Comparison of ENCODE assay signal across 15 cellular contexts in genomic region chr22:20247010-20247505, GRCh38. TPM values are rescaled to one million over a fixed set of nuclear protein-coding genes. Genes with fewer than 3 reads are reported as not detected.
DNase-seq lines count a peak whose midpoint lies in the region; ATAC-seq and TF ChIP-seq lines count a peak whose summit lies in the region.
"Had no signal": no experiment of that assay in that cellular context is flagged by ENCODE, and none has a peak within 500 bp of the region (broad histone marks: within the 10 kb centered on the region; RNA-seq: fewer than 3 reads in every experiment).

No MANE protein-coding gene starts in this region.

- TF ChIP-seq RAD21 in IMR-90 (IDR thresholded peaks at IDR 0.05; ENCODE audit: low read length): no peak

- no peak for ATAC-seq in IMR-90 (ENCODE audit: low read depth)
- ATAC-seq in HG02763 (IDR thresholded peaks at IDR 0.05; ENCODE audit: unreplicated experiment): no peak
- ATAC-seq: effector memory CD8-positive, alpha-beta T cell; HCT116 had no signal

- no peaks in the 10 kb centered on the region for H3K36me3 ChIP-seq in IMR-90 (ENCODE audit: control insufficient read depth, insufficient read depth, low read length)
- H3K36me3 ChIP-seq in spleen: peaks cover 0 to 6% (median 0%) of the 10 kb centered on the region in 6 donors

- no peaks in the 10 kb centered on the region for H4K20me1 ChIP-seq in IMR-90 (ENCODE audit: insufficient read depth, low read length)

- no peak overlapping the region for H2BK20ac ChIP-seq in IMR-90 (ENCODE audit: low read depth, low read length)

- no peak overlapping the region for H2AK5ac ChIP-seq in IMR-90 (ENCODE audit: low read depth, low read length)

- H3K27me3 ChIP-seq in IMR-90 (ENCODE audit: control insufficient read depth, insufficient read depth, low read length) (peaks cover 6% of the 10 kb centered on the region; the same call in 1 of the 2 replicates), spleen (replicated peaks in 1 of 7) (no peaks in the 10 kb centered on the region)

- no peaks in the 10 kb centered on the region for H3K36me3 Mint-ChIP-seq in activated CD4-positive, alpha-beta T cell treated with anti-CD3 and anti-CD28 coated beads, Interleukin-2, amount 10 ng/mL, durations not matched to agents 7 days and 5 days (ENCODE audit: low read depth)
- H3K36me3 Mint-ChIP-seq: IgD-negative memory B cell, type B pancreatic cell had no signal

- H3K27ac ChIP-seq in IMR-90 (ENCODE audit: insufficient read depth, low read length): no peak overlapping the region
- peak overlapping the region; percentile 88 for H3K27ac ChIP-seq in cingulate gyrus (ENCODE audit: low read depth, low read length)
- H3K27ac ChIP-seq in spleen: peak overlapping the region in 7 of 8 donors; percentile 63 to 86 (median 77)

- no peak overlapping the region for H2BK5ac ChIP-seq in IMR-90 (ENCODE audit: low read depth, low read length, poor library complexity, severe bottlenecking)

- peak; percentile 19 for DNase-seq in NCI-H2227 (lab: John Stamatoyannopoulos, UW; ENCODE audit: unreplicated experiment)
- DNase-seq in NCI-H2227 treated with DMSO at 0.1 percent for 48 hours (lab: John Stamatoyannopoulos, UW): no peak
- DNase-seq in IMR-90: peak; percentile 39
- DNase-seq in spleen: no peak
- DNase-seq in activated CD4-positive, alpha-beta T cell treated with anti-CD3 and anti-CD28 coated beads, Interleukin-2, amount 10 ng/mL, durations not matched to agents 7 days and 5 days: no peak
- no peak for DNase-seq in SIG-M5 (lab: John Stamatoyannopoulos, UW)
- DNase-seq: 8988T; activated T-cell treated with anti-CD3 and anti-CD28 coated beads, Interleukin-2, amount 50 U/mL, for 1 hour; effector memory CD8-positive, alpha-beta T cell; NCI-H748 treated with DMSO at 0.1 percent for 48 hours had no signal

- POLR2A ChIA-PET in IMR-90 (lab: Charles Lee; ENCODE audit: unreplicated experiment): no interaction called here
- POLR2A ChIA-PET in activated CD4-positive, alpha-beta T cell treated with anti-CD3 and anti-CD28 coated beads, Interleukin-2, amount 10 ng/mL, durations not matched to agents 7 days and 5 days (lab: Charles Lee): no interaction called here

- no peak overlapping the region for H2BK120ac ChIP-seq in IMR-90 (ENCODE audit: low read depth, low read length)

- dilution Hi-C loops in IMR-90 (cut with HindIII; ENCODE audit: low sequenced_read_pairs, unreplicated experiment): no loop called here

- no TSS peak for BruUV-seq in IMR-90 (replicated peaks; lab: Mats Ljungman, UMichigan)

- no peak for TF ChIP-seq POLR2A in IMR-90 (IDR thresholded peaks at IDR 0.05; ENCODE audit: low read depth, low read length)
- TF ChIP-seq POLR2A in spleen (IDR thresholded peaks at IDR 0.05): no peak

- no peak overlapping the region for H2BK15ac ChIP-seq in IMR-90 (ENCODE audit: low read depth, low read length)

- in situ Hi-C loops in IMR-90 (cut with MboI; ENCODE audit: low sequenced_read_pairs): no loop called here

- H3K79me1 ChIP-seq in IMR-90 (ENCODE audit: low read depth in 1 of 2, low read length in 2 of 2): no peaks in the 10 kb centered on the region

- H3K4me3 ChIP-seq in IMR-90 (ENCODE audit: insufficient read depth, low read depth, low read length) (no peak overlapping the region), spleen (no peak overlapping the region)

- H3K4me3 Mint-ChIP-seq in activated CD4-positive, alpha-beta T cell treated with anti-CD3 and anti-CD28 coated beads, Interleukin-2, amount 10 ng/mL, durations not matched to agents 7 days and 5 days: no peak overlapping the region
- H3K4me3 Mint-ChIP-seq: effector memory CD8-positive, alpha-beta T cell; type B pancreatic cell had no signal

- TF ChIP-seq CTCF in IMR-90 (conservative IDR thresholded peaks at IDR 0.05; ENCODE audit: low read depth, low read length) (no peak), spleen (IDR thresholded peaks at IDR 0.05 in 8 of 11, conservative IDR thresholded peaks at IDR 0.05 in 3 of 11) (no peak)

- no peak overlapping the region for H4K91ac ChIP-seq in IMR-90 (ENCODE audit: insufficient read depth, low read depth, low read length)

- no peaks in the 10 kb centered on the region for H3K9me3 ChIP-seq in IMR-90 (ENCODE audit: control insufficient read depth, insufficient read depth, low read length)
- no peaks in the 10 kb centered on the region for H3K9me3 ChIP-seq in spleen

- no peak overlapping the region for H4K5ac ChIP-seq in IMR-90 (ENCODE audit: low read depth, low read length)

- H4K8ac ChIP-seq in IMR-90 (ENCODE audit: low read depth in 2 of 2, low read length in 2 of 2): no peak overlapping the region

- peak overlapping the region; percentile 32 for H2AFZ ChIP-seq in IMR-90 (replicated peaks; ENCODE audit: low read length, poor library complexity)

- H2AK9ac ChIP-seq in IMR-90 (replicated peaks; ENCODE audit: low read depth, low read length, poor library complexity): no peak overlapping the region

- CTCF ChIA-PET in IMR-90 (lab: Yijun Ruan, JAX): no interaction called here
- CTCF ChIA-PET in activated CD4-positive, alpha-beta T cell treated with anti-CD3 and anti-CD28 coated beads, Interleukin-2, amount 10 ng/mL, durations not matched to agents 7 days and 5 days (lab: Charles Lee): interaction anchor here (1.0 kb wide), 1 partner anchor 9 kb away, joined by 5 read pairs; no protein-coding TSS in a partner anchor

- peaks cover 5% of the 10 kb centered on the region for H3K4me1 ChIP-seq in IMR-90 (ENCODE audit: control insufficient read depth, insufficient read depth, low read length)
- H3K4me1 ChIP-seq in spleen: peaks cover 61 to 91% (median 79%) of the 10 kb centered on the region in 6 donors

- peaks cover 37% of the 10 kb centered on the region for H3K4me1 Mint-ChIP-seq in activated CD4-positive, alpha-beta T cell treated with anti-CD3 and anti-CD28 coated beads, Interleukin-2, amount 10 ng/mL, durations not matched to agents 7 days and 5 days

- no peaks in the 10 kb centered on the region for H3K9me3 Mint-ChIP-seq in activated CD4-positive, alpha-beta T cell treated with anti-CD3 and anti-CD28 coated beads, Interleukin-2, amount 10 ng/mL, durations not matched to agents 7 days and 5 days
- H3K9me3 Mint-ChIP-seq: effector memory CD8-positive, alpha-beta T cell; type B pancreatic cell had no signal

- no peak overlapping the region for H3K27ac Mint-ChIP-seq in activated CD4-positive, alpha-beta T cell treated with anti-CD3 and anti-CD28 coated beads, Interleukin-2, amount 10 ng/mL, durations not matched to agents 7 days and 5 days
- H3K27ac Mint-ChIP-seq: IgD-negative memory B cell, type B pancreatic cell had no signal

- no peak overlapping the region for H3K18ac ChIP-seq in IMR-90 (ENCODE audit: low read depth, low read length)

- H3K4me2 ChIP-seq in IMR-90 (ENCODE audit: low read depth, low read length): no peak overlapping the region

- no peaks in the 10 kb centered on the region for H3K9me1 ChIP-seq in IMR-90 (ENCODE audit: insufficient read depth, low read length)

- no peaks in the 10 kb centered on the region for H3K27me3 Mint-ChIP-seq in activated CD4-positive, alpha-beta T cell treated with anti-CD3 and anti-CD28 coated beads, Interleukin-2, amount 10 ng/mL, durations not matched to agents 7 days and 5 days
- H3K27me3 Mint-ChIP-seq: effector memory CD8-positive, alpha-beta T cell; type B pancreatic cell had no signal

- no peak overlapping the region for H3K14ac ChIP-seq in IMR-90 (replicated peaks; ENCODE audit: low read depth, low read length)

- intact Hi-C loops in IMR-90 (cut with micrococcal nuclease): no loop called here
- intact Hi-C loops in spleen (cut with DNase I; ENCODE audit: low total_unique reads): no loop called here

- H3K4ac ChIP-seq in IMR-90 (ENCODE audit: low read depth, low read length): no peak overlapping the region

- H3K9ac ChIP-seq in IMR-90 (ENCODE audit: low read depth, low read length): no peak overlapping the region

- no peak overlapping the region for H3K56ac ChIP-seq in IMR-90 (ENCODE audit: extremely low read depth, insufficient read depth, low read length)

- H3K23ac ChIP-seq in IMR-90 (ENCODE audit: low read depth, low read length): no peak overlapping the region

- WGBS in IMR-90 (ENCODE audit: extremely low coverage in 2 of 2, insufficient read length in 1 of 2), 2 experiments: 60% methylated on average over 7 of the region's 16 CpGs; no CpG with 5 or more reads in 1 of the 2 experiments
- WGBS in spleen, 5 donors: 50 to 64% (median 57%) methylated on average over 8 to 16 of the region's 16 CpGs

TF ChIP-seq in IMR-90, 13 proteins besides CTCF, POLR2A, EP300 and RAD21 (continues in another document):
- TF ChIP-seq MXI1 (IDR thresholded peaks at IDR 0.05; ENCODE audit: borderline replicate concordance, low read depth, low read length) (no peak), FOS (IDR thresholded peaks at IDR 0.05; ENCODE audit: low read depth, low read length) (no peak), RFX5 (IDR thresholded peaks at IDR 0.05; ENCODE audit: low read depth, low read length) (no peak), RCOR1 (IDR thresholded peaks at IDR 0.05; ENCODE audit: insufficient replicate concordance, low read length) (no peak), CEBPB (IDR thresholded peaks at IDR 0.05; ENCODE audit: low read depth, low read length) (no peak), NFE2L2 (IDR thresholded peaks at IDR 0.05; ENCODE audit: low read depth, low read length) (no peak)
- TF ChIP-seq, protein P1, sequence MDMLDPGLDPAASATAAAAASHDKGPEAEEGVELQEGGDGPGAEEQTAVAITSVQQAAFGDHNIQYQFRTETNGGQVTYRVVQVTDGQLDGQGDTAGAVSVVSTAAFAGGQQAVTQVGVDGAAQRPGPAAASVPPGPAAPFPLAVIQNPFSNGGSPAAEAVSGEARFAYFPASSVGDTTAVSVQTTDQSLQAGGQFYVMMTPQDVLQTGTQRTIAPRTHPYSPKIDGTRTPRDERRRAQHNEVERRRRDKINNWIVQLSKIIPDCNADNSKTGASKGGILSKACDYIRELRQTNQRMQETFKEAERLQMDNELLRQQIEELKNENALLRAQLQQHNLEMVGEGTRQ (IDR thresholded peaks at IDR 0.05; ENCODE audit: low read depth, low read length): no peak

RNA-seq across cellular contexts. Expression of gene RTN4R, which starts 21.1 kb away (rescaled TPM):
- total RNA-seq in IMR-90 (2012; rRNA removed) (0.18 and 0.28 TPM in 2 replicates), spleen (10 to 100 TPM in 2 of 7 donors, 1 to 10 TPM in 5; 4.5 to 11.8 (median 7.0) TPM)
- polyA plus RNA-seq in IMR-90 (2012; rRNA removed) (0.94 and 1.2 TPM in 2 replicates), spleen (1 to 10 TPM; 1.5 to 6.5 (median 2.8) TPM)
- polyA plus RNA-seq in IMR-90 (2012; cell fraction: cytosol; rRNA removed): 0.74 and 1.8 TPM in 2 replicates
- 0.83 and 1.5 TPM in 2 replicates for polyA plus RNA-seq in IMR-90 (2012; cell fraction: nucleus; rRNA removed; ENCODE audit: low replicate concordance)
- total RNA-seq in activated CD4-positive, alpha-beta T cell treated with anti-CD3 and anti-CD28 coated beads, Interleukin-2, amount 10 ng/mL, durations not matched to agents 7 days and 5 days: 1 to 10 TPM; 3.1 to 4.0 TPM
- polyA plus RNA-seq: IgD-negative memory B cell had no signal

Comparison
In these comparisons a context has a peak if more than half of its experiments do, and no peak if none do; other contexts are left out.
1. DNase-seq: peak in NCI-H2227 (single experiment) and IMR-90 (single experiment); none in NCI-H2227 treated with DMSO at 0.1 percent for 48 hours (single experiment), spleen (single experiment), activated CD4-positive, alpha-beta T cell treated with anti-CD3 and anti-CD28 coated beads, Interleukin-2, amount 10 ng/mL, durations not matched to agents 7 days and 5 days (single experiment) and SIG-M5 (single experiment).